In genomic region chr16:48284772-48285409, GRCh38 we compare ENCODE assay signal across 19 cellular contexts. TPM values are rescaled to one million over a fixed set of nuclear protein-coding genes. Genes with fewer than 3 reads are reported as not detected.
DNase-seq lines count a peak whose midpoint lies in the region; ATAC-seq and TF ChIP-seq lines count a peak whose summit lies in the region.
"Had no signal": no experiment of that assay in that cellular context is flagged by ENCODE, and none has a peak within 500 bp of the region (broad histone marks: within the 10 kb centered on the region; RNA-seq: fewer than 3 reads in every experiment).

No MANE protein-coding gene starts in this region.

- H3K27ac Mint-ChIP-seq in stimulated activated effector memory CD8-positive, alpha-beta T cell treated with anti-CD3 and anti-CD28 coated beads, Interleukin-12 subunit alpha, Interleukin-12 subunit beta, amount 100 ng/mL, for 72 hours, result no peak overlapping the region
- H3K27ac Mint-ChIP-seq in H9, result peak overlapping the region in 1 of 3 experiments; percentile 3; a peak in 1 of 7 replicates
- H3K27ac Mint-ChIP-seq: dendritic cell treated with granulocyte-macrophage colony-stimulating factor and Interleukin-4, amounts not matched to agents 40 ng/mL and 50 ng/mL, for 4 days; IgD-negative memory B cell; WTC11 had no signal

- no peak overlapping the region for H2AK5ac ChIP-seq in H9 (ENCODE audit: insufficient read length, low read length)

- no peak overlapping the region for H3T11ph ChIP-seq in H9 (ENCODE audit: low read length)

- H3K27me3 ChIP-seq in SJCRH30 (no peaks in the 10 kb centered on the region), H9 (ENCODE audit: insufficient read depth, low read length) (no peaks in the 10 kb centered on the region)
- H3K27me3 ChIP-seq: ovary had no signal

- H3K4ac ChIP-seq in H9 (ENCODE audit: low read depth, low read length), result no peak overlapping the region

- peaks cover 52% of the 10 kb centered on the region for H3K36me3 ChIP-seq in SJCRH30
- H3K36me3 ChIP-seq: ovary had no signal

- H3K9me3 ChIP-seq in SJCRH30 (replicated peaks), result peaks cover 12% of the 10 kb centered on the region
- peaks cover 9% of the 10 kb centered on the region for H3K9me3 ChIP-seq in H9 (ENCODE audit: control insufficient read depth, low read depth, low read length)

- H3K4me1 Mint-ChIP-seq in stimulated activated effector memory CD8-positive, alpha-beta T cell treated with anti-CD3 and anti-CD28 coated beads, Interleukin-12 subunit alpha, Interleukin-12 subunit beta, amount 100 ng/mL, for 72 hours, result peaks cover 33% of the 10 kb centered on the region
- H3K4me1 Mint-ChIP-seq in H9, result peaks cover 14 to 18% of the 10 kb centered on the region in 2 experiments

- peak overlapping the region; percentile 6 for H3K4me3 Mint-ChIP-seq in stimulated activated effector memory CD8-positive, alpha-beta T cell treated with anti-CD3 and anti-CD28 coated beads, Interleukin-12 subunit alpha, Interleukin-12 subunit beta, amount 100 ng/mL, for 72 hours
- no peak overlapping the region for H3K4me3 Mint-ChIP-seq in H9
- H3K4me3 Mint-ChIP-seq: dendritic cell treated with granulocyte-macrophage colony-stimulating factor and Interleukin-4, amounts not matched to agents 40 ng/mL and 50 ng/mL, for 4 days; IgD-negative memory B cell; WTC11 had no signal

- WGBS in H9 (ENCODE audit: extremely low coverage, insufficient read length, low lambda C conversion rate), result no CpG with 5 or more reads among the region's 4 CpGs

- peaks cover 38% of the 10 kb centered on the region for H3K36me3 Mint-ChIP-seq in stimulated activated effector memory CD8-positive, alpha-beta T cell treated with anti-CD3 and anti-CD28 coated beads, Interleukin-12 subunit alpha, Interleukin-12 subunit beta, amount 100 ng/mL, for 72 hours
- H3K36me3 Mint-ChIP-seq in H9 (ENCODE audit: insufficient read depth in 1 of 3, low read depth in 3 of 3), result peaks cover 24 to 31% (median 26%) of the 10 kb centered on the region in 3 experiments

- no peak overlapping the region for H4K91ac ChIP-seq in H9 (ENCODE audit: insufficient read length, low read depth, low read length)

- H2BK5ac ChIP-seq in H9 (ENCODE audit: insufficient read length, low read length), result no peak overlapping the region

- peak; percentile 8 for DNase-seq in activated gamma-delta T cell treated with Interleukin-2 at 50 U/mL for 16 hours
- no peak for DNase-seq in activated gamma-delta T cell (lab: John Stamatoyannopoulos, UW)
- DNase-seq in SJCRH30, result peak; percentile 8 to 12
- no peak for DNase-seq in stimulated activated effector memory CD8-positive, alpha-beta T cell treated with anti-CD3 and anti-CD28 coated beads, Interleukin-12 subunit alpha, Interleukin-12 subunit beta, amount 100 ng/mL, for 72 hours (ENCODE audit: low spot score in 2 of 2)
- DNase-seq in DMS53 (lab: John Stamatoyannopoulos, UW), result no peak
- no peak for DNase-seq in H9
- DNase-seq: activated T-cell treated with anti-CD3 and anti-CD28 coated beads for 4 hours; Calu3; NCI-H2029 treated with DMSO at 0.1 percent for 48 hours; ovary; stimulated activated CD4-positive, alpha-beta T cell treated with anti-CD3 and anti-CD28 coated beads, Interleukin-15, amount 100 ng/mL, for 24 hours; trophoblast cell had no signal

- H3K79me2 ChIP-seq in H9 (ENCODE audit: insufficient read depth, low read length), result no peaks in the 10 kb centered on the region

- no peak for TF ChIP-seq CTCF in H9 (conservative IDR thresholded peaks at IDR 0.05)

- peak; percentile 81 for ATAC-seq in HG02885 (IDR thresholded peaks at IDR 0.05; ENCODE audit: poor library complexity, unreplicated experiment)
- peak; percentile 65 for ATAC-seq in stimulated activated effector memory CD8-positive, alpha-beta T cell treated with anti-CD3 and anti-CD28 coated beads, Interleukin-12 subunit alpha, Interleukin-12 subunit beta, amount 100 ng/mL, for 72 hours
- ATAC-seq in HG03159 (IDR thresholded peaks at IDR 0.05; ENCODE audit: unreplicated experiment), result no peak
- ATAC-seq: HCT116, WTC11 had no signal

- H4K20me1 ChIP-seq in H9 (ENCODE audit: control insufficient read depth, insufficient read depth, insufficient read length), result no peaks in the 10 kb centered on the region

- no peak overlapping the region for H3K9ac ChIP-seq in H9 (ENCODE audit: extremely low read depth, insufficient read length, low read length)

- H4K8ac ChIP-seq in H9 (replicated peaks; ENCODE audit: insufficient read length, low read depth, low read length), result no peak overlapping the region

- H3K9me3 Mint-ChIP-seq in stimulated activated effector memory CD8-positive, alpha-beta T cell treated with anti-CD3 and anti-CD28 coated beads, Interleukin-12 subunit alpha, Interleukin-12 subunit beta, amount 100 ng/mL, for 72 hours, result no peaks in the 10 kb centered on the region
- H3K9me3 Mint-ChIP-seq in H9, result peaks cover 15 to 16% of the 10 kb centered on the region in 2 experiments

- H3K14ac ChIP-seq in H9 (ENCODE audit: insufficient read depth, low read length), result no peak overlapping the region

- H3K56ac ChIP-seq in H9 (ENCODE audit: insufficient read length, low read depth, low read length), result no peak overlapping the region

- no peak overlapping the region for H3K4me3 ChIP-seq in SJCRH30
- H3K4me3 ChIP-seq: ovary had no signal

- no peak overlapping the region for H4K5ac ChIP-seq in H9 (ENCODE audit: insufficient read length, low read depth, low read length)

- H2BK120ac ChIP-seq in H9 (ENCODE audit: low read depth, low read length, poor library complexity, severe bottlenecking), result no peak overlapping the region

- no peaks in the 10 kb centered on the region for H3K27me3 Mint-ChIP-seq in H9 (ENCODE audit: low read depth)
- H3K27me3 Mint-ChIP-seq: dendritic cell treated with granulocyte-macrophage colony-stimulating factor and Interleukin-4, amounts not matched to agents 40 ng/mL and 50 ng/mL, for 4 days; IgD-negative memory B cell had no signal

- no peak overlapping the region for H2BK20ac ChIP-seq in H9 (ENCODE audit: low read depth, low read length, poor library complexity, severe bottlenecking)

- no peak overlapping the region for H2AFZ ChIP-seq in H9 (ENCODE audit: low read length)

- H3K18ac ChIP-seq in H9 (ENCODE audit: insufficient read length, low read depth, low read length), result no peak overlapping the region

- H3K27ac ChIP-seq in SJCRH30, result no peak overlapping the region
- no peak overlapping the region for H3K27ac ChIP-seq in H9 (ENCODE audit: insufficient read length, low read depth, low read length)
- H3K27ac ChIP-seq: ovary had no signal

- no peak overlapping the region for H3K23ac ChIP-seq in H9 (ENCODE audit: insufficient read length, low read depth, low read length)

- no peaks in the 10 kb centered on the region for H3K4me1 ChIP-seq in SJCRH30
- H3K4me1 ChIP-seq in H9 (ENCODE audit: insufficient read depth, low read length), result no peaks in the 10 kb centered on the region

- H2BK15ac ChIP-seq in H9 (ENCODE audit: low read depth, low read length), result no peak overlapping the region

- H3K4me2 ChIP-seq in H9 (ENCODE audit: insufficient read depth, insufficient read length, low read length), result no peak overlapping the region

- no peaks in the 10 kb centered on the region for H3K23me2 ChIP-seq in H9 (ENCODE audit: insufficient read length, low read depth, low read length, poor library complexity, severe bottlenecking)

- no peak overlapping the region for H2BK12ac ChIP-seq in H9 (ENCODE audit: insufficient read length, low read depth, low read length)

- H3K79me1 ChIP-seq in H9 (ENCODE audit: insufficient read depth, low read depth, low read length, poor library complexity, severe bottlenecking), result no peaks in the 10 kb centered on the region

RNA-seq across cellular contexts. Expression of gene ABCC11, which starts 37.6 kb away (rescaled TPM):
- 0.12 TPM in 1 of 2 replicates, not detected in the other for total RNA-seq in SJCRH30 (2014; rRNA removed; shearing (Covaris generic))
- 0.24 and 0.33 TPM in 2 replicates for total RNA-seq in H9 (2021)
- total RNA-seq: A673, WTC11 had no signal

RNA-seq across cellular contexts. Expression of gene LONP2, which starts 40.8 kb away (rescaled TPM):
- total RNA-seq in SJCRH30 (2014; rRNA removed; shearing (Covaris generic)), result 36.1 and 39.8 TPM in 2 replicates
- total RNA-seq in H9 (2021), result 27.8 and 28.2 TPM in 2 replicates

Comparison
In these comparisons a context has a peak if more than half of its experiments do, and no peak if none do; other contexts are left out.
1. DNase-seq: peak in activated gamma-delta T cell treated with Interleukin-2 at 50 U/mL for 16 hours (single experiment) and SJCRH30 (2 of 2); none in activated gamma-delta T cell (single experiment), stimulated activated effector memory CD8-positive, alpha-beta T cell treated with anti-CD3 and anti-CD28 coated beads, Interleukin-12 subunit alpha, Interleukin-12 subunit beta, amount 100 ng/mL, for 72 hours (0 of 2), DMS53 (single experiment) and H9 (single experiment).